In genomic region chr2:56015631-56016251, GRCh38 we compare ENCODE assay signal across 15 cellular contexts.
DNase-seq lines count a peak whose midpoint lies in the region; ATAC-seq and TF ChIP-seq lines count a peak whose summit lies in the region.
"Had no signal": no experiment of that assay in that cellular context is flagged by ENCODE, and none has a peak within 500 bp of the region (broad histone marks: within the 10 kb centered on the region; RNA-seq: fewer than 3 reads in every experiment).

No MANE protein-coding gene starts in this region.

- peaks cover 1% of the 10 kb centered on the region for H3K27me3 Mint-ChIP-seq in endodermal cell (ENCODE audit: insufficient read depth)
- H3K27me3 Mint-ChIP-seq: CD4-positive, CD25-positive, alpha-beta regulatory T cell had no signal

- H3K14ac ChIP-seq in trophoblast cell (ENCODE audit: low read length), result no peak overlapping the region

- CTCF ChIA-PET in HEK293 (lab: Yijun Ruan, JAX), result interaction anchor here (1.2 to 1.6 kb wide), 2 partner anchors 244 to 297 kb away, joined by 4 to 10 read pairs; no protein-coding TSS in a partner anchor

- H3K9ac ChIP-seq in endodermal cell (ENCODE audit: extremely low read depth, low read length, poor library complexity, severe bottlenecking) (no peak overlapping the region), trophoblast cell (ENCODE audit: low read length) (no peak overlapping the region)

- H3K27ac Mint-ChIP-seq in endodermal cell, result no peak overlapping the region
- H3K27ac Mint-ChIP-seq: activated naive CD8-positive, alpha-beta T cell; CD4-positive, CD25-positive, alpha-beta regulatory T cell had no signal

- POLR2A ChIA-PET in HEK293 (lab: Yijun Ruan, JAX), result no interaction called here

- no peak overlapping the region for H2AK5ac ChIP-seq in trophoblast cell (ENCODE audit: low read length)

- H3K4ac ChIP-seq in trophoblast cell (ENCODE audit: low read depth, low read length), result no peak overlapping the region

- H3K36me3 Mint-ChIP-seq in endodermal cell (ENCODE audit: low read depth), result no peaks in the 10 kb centered on the region
- H3K36me3 Mint-ChIP-seq: activated naive CD8-positive, alpha-beta T cell; CD4-positive, CD25-positive, alpha-beta regulatory T cell had no signal

- H3K4me3 Mint-ChIP-seq in endodermal cell, result no peak overlapping the region
- H3K4me3 Mint-ChIP-seq: activated naive CD8-positive, alpha-beta T cell; CD4-positive, CD25-positive, alpha-beta regulatory T cell had no signal

- H3K79me2 ChIP-seq in trophoblast cell (ENCODE audit: control insufficient read depth, insufficient read depth, low read length, poor library complexity), result no peaks in the 10 kb centered on the region

- H3K4me3 ChIP-seq in HEK293 (ENCODE audit: low read depth, low read length) (no peak overlapping the region), endodermal cell (ENCODE audit: low read length) (no peak overlapping the region), trophoblast cell (ENCODE audit: low read depth, low read length) (no peak overlapping the region)
- H3K4me3 ChIP-seq: gastrocnemius medialis, MG63 had no signal

- WGBS in endodermal cell (ENCODE audit: insufficient coverage in 1 of 2, insufficient read length in 1 of 2), 2 experiments, result 43 to 54% methylated on average over 4 of the region's 4 CpGs
- no CpG with 5 or more reads among the region's 4 CpGs for WGBS in trophoblast cell (ENCODE audit: extremely low coverage, insufficient coverage, insufficient read length)

- no peak for ATAC-seq in HG03108 (IDR thresholded peaks at IDR 0.05; ENCODE audit: unreplicated experiment)
- ATAC-seq: gastrocnemius medialis, Right ventricle myocardium inferior had no signal

- no peak overlapping the region for H2BK5ac ChIP-seq in trophoblast cell (ENCODE audit: low read depth, low read length, poor library complexity)

- no peaks in the 10 kb centered on the region for H3K9me3 Mint-ChIP-seq in endodermal cell

- H2AFZ ChIP-seq in trophoblast cell (ENCODE audit: insufficient read depth, low read length, poor library complexity), result peak overlapping the region; percentile 49

- no peak overlapping the region for H3K18ac ChIP-seq in trophoblast cell (ENCODE audit: low read length)

- TF ChIP-seq CTCF in HEK293 (tag by site-specific recombination; IDR thresholded peaks at IDR 0.05) (no peak), endodermal cell (conservative IDR thresholded peaks at IDR 0.05) (no peak)

- no peak overlapping the region for H3K23ac ChIP-seq in trophoblast cell (ENCODE audit: low read length)

- no peak overlapping the region for H2BK12ac ChIP-seq in trophoblast cell (ENCODE audit: low read length)

- H3K4me2 ChIP-seq in trophoblast cell (ENCODE audit: low read length), result no peak overlapping the region

- no peak overlapping the region for H4K8ac ChIP-seq in trophoblast cell (ENCODE audit: low read depth, low read length)

- H4K91ac ChIP-seq in trophoblast cell (ENCODE audit: low read depth, low read length), result no peak overlapping the region

- H3K4me1 ChIP-seq in HEK293 (ENCODE audit: control insufficient read depth, insufficient read depth, low read length) (peaks cover 4% of the 10 kb centered on the region; the same call in 1 of the 2 replicates), endodermal cell (ENCODE audit: control insufficient read depth, insufficient read depth, low read length) (no peaks in the 10 kb centered on the region), trophoblast cell (ENCODE audit: control insufficient read depth in 1 of 2, insufficient read depth in 2 of 2, low read length in 2 of 2) (no peaks in the 10 kb centered on the region)

- no peaks in the 10 kb centered on the region for H3K79me1 ChIP-seq in trophoblast cell (ENCODE audit: low read length)

- H3K27ac ChIP-seq in HEK293 (ENCODE audit: extremely low read depth, low read depth, low read length) (no peak overlapping the region), endodermal cell (ENCODE audit: low read depth, low read length) (no peak overlapping the region), trophoblast cell (ENCODE audit: low read depth, low read length) (no peak overlapping the region)
- H3K27ac ChIP-seq: gastrocnemius medialis, pancreas had no signal

- H2BK120ac ChIP-seq in trophoblast cell (ENCODE audit: insufficient read depth, low read length, poor library complexity), result no peak overlapping the region

- no peaks in the 10 kb centered on the region for H3K9me3 ChIP-seq in HEK293 (ENCODE audit: control insufficient read depth, insufficient read depth, low read depth, low read length)
- H3K9me3 ChIP-seq in endodermal cell (ENCODE audit: control insufficient read depth, low read length), result no peaks in the 10 kb centered on the region
- H3K9me3 ChIP-seq in trophoblast cell (ENCODE audit: insufficient read depth, low read depth, low read length), result no peaks in the 10 kb centered on the region
- H3K9me3 ChIP-seq: gastrocnemius medialis, MG63, pancreas had no signal

- no peak overlapping the region for H4K12ac ChIP-seq in trophoblast cell (ENCODE audit: low read depth, low read length)

- H3K4me1 Mint-ChIP-seq in endodermal cell, result peaks cover 15% of the 10 kb centered on the region
- H3K4me1 Mint-ChIP-seq: CD4-positive, CD25-positive, alpha-beta regulatory T cell had no signal

- H3K27me3 ChIP-seq in endodermal cell (ENCODE audit: control insufficient read depth, insufficient read depth, low read length, poor library complexity, severe bottlenecking), result peaks cover 6% of the 10 kb centered on the region
- no peaks in the 10 kb centered on the region for H3K27me3 ChIP-seq in trophoblast cell (ENCODE audit: insufficient read depth, low read length)
- H3K27me3 ChIP-seq: gastrocnemius medialis, MG63, pancreas had no signal

- DNase-seq in NCI-H345 treated with DMSO at 0.1 percent for 48 hours (lab: John Stamatoyannopoulos, UW; ENCODE audit: unreplicated experiment) (peak; percentile 74), endodermal cell (peak; percentile 53), trophoblast cell (no peak), AG20443 (ENCODE audit: low spot score) (no peak), T1000 (lab: John Stamatoyannopoulos, UW) (no peak)
- DNase-seq: activated CD4-positive, alpha-beta T cell treated with anti-CD3 and anti-CD28 coated beads for 48 hours; CD4-positive, CD25-positive, alpha-beta regulatory T cell; gastrocnemius medialis; MG63; midbrain; pancreas had no signal

- H3K36me3 ChIP-seq in HEK293 (ENCODE audit: control insufficient read depth in 2 of 2, insufficient read depth in 1 of 2, low read length in 2 of 2) (no peaks in the 10 kb centered on the region), endodermal cell (ENCODE audit: control insufficient read depth, insufficient read depth, low read length) (no peaks in the 10 kb centered on the region), trophoblast cell (ENCODE audit: control insufficient read depth in 1 of 2, insufficient read depth in 2 of 2, low read length in 2 of 2) (no peaks in the 10 kb centered on the region)
- H3K36me3 ChIP-seq: gastrocnemius medialis, MG63, pancreas had no signal

TF ChIP-seq in HEK293, 187 proteins besides CTCF, POLR2A, EP300 and RAD21:
- TF ChIP-seq ZNF692 (tag by site-specific recombination; IDR thresholded peaks at IDR 0.05), result 0 out of 2 replicates have a peak, but pooled peaks have one; percentile 41
- TF ChIP-seq ZNF449 (tag by site-specific recombination; IDR thresholded peaks at IDR 0.05), result no peak
- 0 out of 2 replicates have a peak, but pooled peaks have one; percentile 25 for TF ChIP-seq PRDM1 (tag by site-specific recombination; IDR thresholded peaks at IDR 0.05)

Comparison
In these comparisons a context has a peak if more than half of its experiments do, and no peak if none do; other contexts are left out.
1. DNase-seq: peak in NCI-H345 treated with DMSO at 0.1 percent for 48 hours (single experiment) and endodermal cell (single experiment); none in trophoblast cell (0 of 2), AG20443 (single experiment) and T1000 (single experiment).